ENCODE assay signal across 15 cellular contexts in the genomic region with DNA sequence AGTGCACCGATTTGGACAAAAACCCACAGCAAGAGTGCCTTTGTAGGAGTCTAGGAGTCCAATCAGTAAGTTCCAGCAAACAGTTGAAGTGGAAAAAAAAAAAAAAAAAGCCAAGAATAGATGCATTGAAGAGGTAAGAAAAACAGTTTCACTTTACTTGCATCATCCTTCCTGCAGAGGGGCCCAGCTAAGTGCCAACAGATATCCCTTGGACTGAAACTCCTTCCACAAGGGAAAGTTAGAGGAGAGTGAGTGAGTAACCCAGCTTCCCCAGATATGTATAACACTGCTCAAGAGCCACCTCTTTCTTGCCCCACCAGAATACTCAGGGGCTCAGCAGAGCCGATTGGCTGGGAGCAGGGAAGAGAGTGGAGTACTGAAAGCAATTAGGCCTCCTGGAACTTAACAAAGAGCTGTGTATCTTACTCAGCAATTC.
DNase-seq lines count a peak whose midpoint lies in the region; ATAC-seq and TF ChIP-seq lines count a peak whose summit lies in the region.
"Had no signal": no experiment of that assay in that cellular context is flagged by ENCODE, and none has a peak within 500 bp of the region (broad histone marks: within the 10 kb centered on the region; RNA-seq: fewer than 3 reads in every experiment).

No MANE protein-coding gene starts in this region.

- TF ChIP-seq POLR2A in right lobe of liver (IDR thresholded peaks at IDR 0.05): no peak

- no peaks in the 10 kb centered on the region for H3K79me1 ChIP-seq in mesendoderm (ENCODE audit: low read length)

- H3F3A ChIP-seq in Loucy (ENCODE audit: low read depth): no peaks in the 10 kb centered on the region

- H3K79me2 ChIP-seq in DND-41 (ENCODE audit: insufficient read depth, low read length) (no peaks in the 10 kb centered on the region), Loucy (ENCODE audit: insufficient read depth, low read length) (no peaks in the 10 kb centered on the region), mesendoderm (ENCODE audit: control insufficient read depth, insufficient read depth, low read length) (no peaks in the 10 kb centered on the region)

- H3K9me3 ChIP-seq in DND-41 (ENCODE audit: insufficient read depth, low read length, severe bottlenecking): no peaks in the 10 kb centered on the region
- H3K9me3 ChIP-seq in Loucy (ENCODE audit: insufficient read depth, low read depth, low read length): no peaks in the 10 kb centered on the region
- H3K9me3 ChIP-seq in right lobe of liver: no peaks in the 10 kb centered on the region

- peak overlapping the region in 3 of 5 experiments; percentile 9 to 95 (median 69) for H3K27ac Mint-ChIP-seq in brain
- H3K27ac Mint-ChIP-seq: activated T-helper 1 cell treated with anti-CD3 and anti-CD28 coated beads, Interleukin-12 subunit alpha, Interleukin-12 subunit beta, Interleukin-2, Interleukin-4 antibody, amounts not matched to agents 30 ng/mL and 10 ng/mL and 1 ng/mL, durations not matched to agents 14 hours and 24 hours and 36 hours; T-cell had no signal

- intact Hi-C loops in right lobe of liver (cut with DNase I): no loop called here

- no peak overlapping the region for H2BK15ac ChIP-seq in mesendoderm (replicated peaks; ENCODE audit: low read depth)

- TF ChIP-seq CTCF in DND-41 (IDR thresholded peaks at IDR 0.05; ENCODE audit: borderline replicate concordance, extremely low read depth, low read length, poor library complexity, severe bottlenecking) (no peak), Loucy (conservative IDR thresholded peaks at IDR 0.05; ENCODE audit: low read length) (no peak), brain (conservative IDR thresholded peaks at IDR 0.05) (no peak), right lobe of liver (IDR thresholded peaks at IDR 0.05) (no peak)

- ATAC-seq in DND-41 (ENCODE audit: insufficient read depth, low read depth) (no peak; the same call in 1 of the 3 replicates), right lobe of liver (no peak)
- ATAC-seq: T-cell had no signal

- H3K4me3 Mint-ChIP-seq in brain: peak overlapping the region in 3 of 5 experiments; percentile 3 to 40 (median 6)
- H3K4me3 Mint-ChIP-seq: activated T-helper 1 cell treated with anti-CD3 and anti-CD28 coated beads, Interleukin-12 subunit alpha, Interleukin-12 subunit beta, Interleukin-2, Interleukin-4 antibody, amounts not matched to agents 30 ng/mL and 10 ng/mL and 1 ng/mL, durations not matched to agents 14 hours and 24 hours and 36 hours; T-cell had no signal

- no peaks in the 10 kb centered on the region for H4K20me1 ChIP-seq in DND-41 (ENCODE audit: insufficient read depth, low read length)
- no peaks in the 10 kb centered on the region for H4K20me1 ChIP-seq in Loucy (ENCODE audit: insufficient read depth, low read length, poor library complexity, severe bottlenecking)

- H2AFZ ChIP-seq in DND-41 (ENCODE audit: low read depth, low read length) (0 out of 2 replicates have a peak overlapping the region, but pooled peaks have one; percentile 16), Loucy (ENCODE audit: low read length) (no peak overlapping the region)

- H3K9ac ChIP-seq in DND-41 (ENCODE audit: low read depth, low read length) (no peak overlapping the region), Loucy (ENCODE audit: low read depth, low read length, poor library complexity, severe bottlenecking) (no peak overlapping the region), mesendoderm (ENCODE audit: low read length) (no peak overlapping the region)

- no peak overlapping the region for H3K23ac ChIP-seq in mesendoderm (ENCODE audit: low read length)

- no peaks in the 10 kb centered on the region for H3K36me3 Mint-ChIP-seq in brain
- H3K36me3 Mint-ChIP-seq: T-cell had no signal

- H3K56ac ChIP-seq in mesendoderm (ENCODE audit: low read length): no peak overlapping the region

- H2BK120ac ChIP-seq in mesendoderm (ENCODE audit: low read depth, low read length): no peak overlapping the region

- H4K5ac ChIP-seq in mesendoderm (ENCODE audit: low read length): no peak overlapping the region

- WGBS in mesendoderm (ENCODE audit: extremely low coverage, insufficient coverage, low lambda C conversion rate): no CpG with 5 or more reads among the region's 2 CpGs
- WGBS in right lobe of liver (ENCODE audit: insufficient coverage, low coverage, low lambda C conversion rate, missing lambda C conversion rate): 44% methylated on average over 1 of the region's 2 CpGs

- no peak overlapping the region for H4K8ac ChIP-seq in mesendoderm (ENCODE audit: low read depth, low read length)

- peaks cover 27% of the 10 kb centered on the region for H3K4me1 Mint-ChIP-seq in brain
- H3K4me1 Mint-ChIP-seq: T-cell had no signal

- H3K4me2 ChIP-seq in DND-41 (ENCODE audit: insufficient read depth, low read length) (no peak overlapping the region), Loucy (ENCODE audit: low read depth, low read length, poor library complexity, severe bottlenecking) (peak overlapping the region; percentile 37), mesendoderm (ENCODE audit: low read length) (no peak overlapping the region)

- H3K27me3 ChIP-seq in DND-41 (ENCODE audit: insufficient read depth, low read length, poor library complexity) (no peaks in the 10 kb centered on the region), Loucy (ENCODE audit: insufficient read depth, low read length, poor library complexity, severe bottlenecking) (no peaks in the 10 kb centered on the region), mesendoderm (ENCODE audit: insufficient read depth, low read length, poor library complexity) (no peaks in the 10 kb centered on the region), right lobe of liver (no peaks in the 10 kb centered on the region)
- H3K27me3 ChIP-seq: cardiac muscle cell had no signal

- DNase-seq in DND-41 (no peak), mesendoderm (peak; percentile 65), NCI-H510A (lab: John Stamatoyannopoulos, UW) (no peak), SKM-1 (lab: John Stamatoyannopoulos, UW; ENCODE audit: unreplicated experiment) (no peak), right lobe of liver (no peak), NCI-H1436 treated with DMSO at 0.1 percent for 48 hours (lab: John Stamatoyannopoulos, UW) (no peak)
- DNase-seq: activated CD4-positive, alpha-beta T cell treated with anti-CD3 and anti-CD28 coated beads for 48 hours; AML-193; KG1; stimulated activated CD4-positive, alpha-beta T cell treated with anti-CD3 and anti-CD28 coated beads, Interleukin-1b, Interleukin-23, amount 100 ng/mL, for 48 hours; T-cell had no signal

- H3K27me3 Mint-ChIP-seq in brain: no peaks in the 10 kb centered on the region
- H3K27me3 Mint-ChIP-seq: T-cell had no signal

- no peak overlapping the region for H3K18ac ChIP-seq in mesendoderm (ENCODE audit: low read length)

- H3K4me1 ChIP-seq in DND-41 (ENCODE audit: insufficient read depth, low read length) (no peaks in the 10 kb centered on the region), Loucy (ENCODE audit: insufficient read depth, low read length, poor library complexity, severe bottlenecking) (no peaks in the 10 kb centered on the region), mesendoderm (ENCODE audit: control insufficient read depth, low read depth, low read length) (no peaks in the 10 kb centered on the region), right lobe of liver (no peaks in the 10 kb centered on the region)

- H3K4me3 ChIP-seq in DND-41 (ENCODE audit: low read depth in 1 of 2, low read length in 2 of 2) (no peak overlapping the region), Loucy (ENCODE audit: low read length, poor library complexity, severe bottlenecking) (no peak overlapping the region), mesendoderm (ENCODE audit: low read length) (no peak overlapping the region), right lobe of liver (no peak overlapping the region)
- H3K4me3 ChIP-seq: cardiac muscle cell had no signal

- H2AK5ac ChIP-seq in mesendoderm (ENCODE audit: low read length): no peak overlapping the region

- H3K27ac ChIP-seq in DND-41 (ENCODE audit: low read length): no peak overlapping the region; the same call in 1 of the 2 replicates
- no peak overlapping the region for H3K27ac ChIP-seq in mesendoderm (ENCODE audit: low read depth, low read length)
- H3K27ac ChIP-seq in right lobe of liver: no peak overlapping the region
- H3K27ac ChIP-seq: cardiac muscle cell had no signal

- H3K36me3 ChIP-seq in DND-41 (ENCODE audit: insufficient read depth, low read length) (no peaks in the 10 kb centered on the region), Loucy (ENCODE audit: insufficient read depth, low read length) (no peaks in the 10 kb centered on the region), mesendoderm (ENCODE audit: control insufficient read depth, insufficient read depth, low read length) (no peaks in the 10 kb centered on the region), right lobe of liver (no peaks in the 10 kb centered on the region)
- H3K36me3 ChIP-seq: cardiac muscle cell had no signal

- H3K9me3 Mint-ChIP-seq in brain: peaks cover 0 to 3% (median 0%) of the 10 kb centered on the region in 5 experiments

- no peak overlapping the region for H3K4ac ChIP-seq in mesendoderm (ENCODE audit: low read depth, low read length)

- H2BK5ac ChIP-seq in mesendoderm (ENCODE audit: low read length): no peak overlapping the region

- no peaks in the 10 kb centered on the region for H3K9me2 ChIP-seq in Loucy (replicated peaks; ENCODE audit: low read depth, low read length)
